In the genomic region with DNA sequence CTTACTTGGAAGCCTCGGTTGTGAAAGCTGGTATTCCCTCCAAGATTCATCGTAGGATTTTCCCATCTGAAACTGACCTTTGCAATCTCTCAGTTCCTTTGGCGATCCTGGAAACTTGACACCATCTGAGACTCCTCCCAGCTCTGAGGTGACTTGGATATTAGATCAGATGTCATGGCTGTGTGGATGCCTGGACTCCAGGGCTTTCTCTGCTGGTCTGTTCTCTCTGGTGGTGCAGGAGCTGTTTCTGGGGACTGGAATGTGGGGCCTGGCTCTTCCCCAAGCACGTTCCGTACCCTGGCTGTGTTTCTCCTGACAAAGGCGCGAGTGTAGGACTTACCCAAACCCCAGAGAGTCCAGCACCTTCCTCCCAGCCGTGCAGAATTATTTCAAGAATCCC, we compare ENCODE assay signal across 21 cellular contexts.
A peak's percentile ranks its signal among the peaks of the same experiment; 100 is the strongest.
DNase-seq lines count a peak whose midpoint lies in the region; ATAC-seq, FAIRE-seq and TF ChIP-seq lines count a peak whose summit lies in the region.
"Had no signal": no experiment of that assay in that cellular context is flagged by ENCODE, and none has a peak within 500 bp of the region (broad histone marks: within the 10 kb centered on the region; RNA-seq: fewer than 3 reads in every experiment).

No MANE protein-coding gene starts in this region.

- FAIRE-seq in astrocyte (lab: Jason Lieb, UNC): no peak
- FAIRE-seq: islet of Langerhans, RCC 7860 had no signal

- H3K27me3 ChIP-seq in astrocyte (ENCODE audit: insufficient read depth, low read length): no peaks in the 10 kb centered on the region
- H3K27me3 ChIP-seq in testis: no peaks in the 10 kb centered on the region
- H3K27me3 ChIP-seq: MG63, spleen had no signal

- H3K27ac ChIP-seq in astrocyte (ENCODE audit: low read depth, low read length) (no peak overlapping the region), testis (no peak overlapping the region)
- H3K27ac ChIP-seq: spleen, WERI-Rb-1 had no signal

- H3K4me3 ChIP-seq in astrocyte (ENCODE audit: insufficient read depth, low read depth, low read length) (no peak overlapping the region), testis (no peak overlapping the region)
- H3K4me3 ChIP-seq: MG63, spleen had no signal

- H3K4me3 Mint-ChIP-seq in astrocyte (ENCODE audit: unreplicated experiment): no peak overlapping the region
- no peak overlapping the region for H3K4me3 Mint-ChIP-seq in T-helper 17 cell
- H3K4me3 Mint-ChIP-seq: activated CD8-positive, alpha-beta T cell treated with anti-CD3 and anti-CD28 coated beads, Interleukin-2, amount 10 ng/mL, durations not matched to agents 7 days and 5 days; brain; CD14-positive monocyte; stimulated activated naive CD8-positive, alpha-beta T cell treated with anti-CD3 and anti-CD28 coated beads, Interleukin-15, amount 100 ng/mL, for 72 hours had no signal

- TF ChIP-seq CTCF in astrocyte (IDR thresholded peaks at IDR 0.05; ENCODE audit: insufficient read depth, low read depth, low read length) (no peak), testis (IDR thresholded peaks at IDR 0.05) (no peak)

- H3K9ac ChIP-seq in astrocyte (ENCODE audit: low read length): no peak overlapping the region

- H3K27me3 Mint-ChIP-seq in astrocyte (ENCODE audit: low read depth, unreplicated experiment) (no peaks in the 10 kb centered on the region), T-helper 17 cell (no peaks in the 10 kb centered on the region)
- H3K27me3 Mint-ChIP-seq: stimulated activated naive CD8-positive, alpha-beta T cell treated with anti-CD3 and anti-CD28 coated beads, Interleukin-15, amount 100 ng/mL, for 72 hours had no signal

- no peak overlapping the region for H2AFZ ChIP-seq in astrocyte (ENCODE audit: low read depth, low read length)

- no peak for TF ChIP-seq POLR2A in testis (IDR thresholded peaks at IDR 0.05)

- H4K20me1 ChIP-seq in astrocyte (ENCODE audit: insufficient read depth, low read length): no peaks in the 10 kb centered on the region

- H3K4me1 ChIP-seq in astrocyte (ENCODE audit: insufficient read depth, low read length) (no peaks in the 10 kb centered on the region), testis (no peaks in the 10 kb centered on the region)
- H3K4me1 ChIP-seq: spleen had no signal

- no peak overlapping the region for H3K4me2 ChIP-seq in astrocyte (ENCODE audit: low read length)

- no peaks in the 10 kb centered on the region for H3K79me2 ChIP-seq in astrocyte (ENCODE audit: insufficient read depth, low read length)

- no peaks in the 10 kb centered on the region for H3K9me3 ChIP-seq in astrocyte (ENCODE audit: insufficient read depth, low read depth, low read length)
- no peaks in the 10 kb centered on the region for H3K9me3 ChIP-seq in testis
- H3K9me3 ChIP-seq in T-helper 17 cell (ENCODE audit: control insufficient read depth, low read length, poor library complexity, severe bottlenecking): no peaks in the 10 kb centered on the region
- H3K9me3 ChIP-seq: MG63 had no signal

- ATAC-seq in activated naive CD4-positive, alpha-beta T cell treated with anti-CD3 and anti-CD28 coated beads, Interleukin-2, amount 50 U/mL, for 72 hours: no peak
- no peak for ATAC-seq in T-helper 17 cell
- ATAC-seq: activated CD8-positive, alpha-beta T cell treated with anti-CD3 and anti-CD28 coated beads, Interleukin-2, amount 10 ng/mL, durations not matched to agents 7 days and 5 days; stimulated activated naive CD8-positive, alpha-beta T cell treated with anti-CD3 and anti-CD28 coated beads, Interleukin-15, amount 100 ng/mL, for 72 hours had no signal

- H3K36me3 Mint-ChIP-seq in astrocyte (ENCODE audit: low read depth, unreplicated experiment) (no peaks in the 10 kb centered on the region), T-helper 17 cell (ENCODE audit: low read depth) (no peaks in the 10 kb centered on the region)
- H3K36me3 Mint-ChIP-seq in activated naive CD4-positive, alpha-beta T cell treated with anti-CD3 and anti-CD28 coated beads, Interleukin-2, amount 50 U/mL, for 72 hours: peaks cover 6 to 8% of the 10 kb centered on the region in 2 donors
- H3K36me3 Mint-ChIP-seq: brain, CD14-positive monocyte had no signal

- H3K9me3 Mint-ChIP-seq in astrocyte (ENCODE audit: unreplicated experiment): no peaks in the 10 kb centered on the region
- H3K9me3 Mint-ChIP-seq in activated naive CD4-positive, alpha-beta T cell treated with anti-CD3 and anti-CD28 coated beads, Interleukin-2, amount 50 U/mL, for 72 hours: peaks cover 0 to 8% of the 10 kb centered on the region in 2 donors

- WGBS in testis, 2 donors: 41 to 44% methylated on average over 8 of the region's 8 CpGs

- no peak overlapping the region for H3K27ac Mint-ChIP-seq in astrocyte (ENCODE audit: unreplicated experiment)
- H3K27ac Mint-ChIP-seq in activated naive CD4-positive, alpha-beta T cell treated with anti-CD3 and anti-CD28 coated beads, Interleukin-2, amount 50 U/mL, for 72 hours: no peak overlapping the region
- no peak overlapping the region for H3K27ac Mint-ChIP-seq in T-helper 17 cell
- H3K27ac Mint-ChIP-seq: activated CD8-positive, alpha-beta T cell treated with anti-CD3 and anti-CD28 coated beads, Interleukin-2, amount 10 ng/mL, durations not matched to agents 7 days and 5 days; brain; CD14-positive monocyte; stimulated activated naive CD8-positive, alpha-beta T cell treated with anti-CD3 and anti-CD28 coated beads, Interleukin-15, amount 100 ng/mL, for 72 hours had no signal

- H3K36me3 ChIP-seq in astrocyte (ENCODE audit: insufficient read depth, low read length) (no peaks in the 10 kb centered on the region), testis (ENCODE audit: low read depth, missing control alignments) (no peaks in the 10 kb centered on the region)
- H3K36me3 ChIP-seq: MG63, spleen, WERI-Rb-1 had no signal

- peaks cover 5% of the 10 kb centered on the region for H3K4me1 Mint-ChIP-seq in astrocyte (ENCODE audit: low read depth, unreplicated experiment)
- no peaks in the 10 kb centered on the region for H3K4me1 Mint-ChIP-seq in T-helper 17 cell
- H3K4me1 Mint-ChIP-seq: brain; CD14-positive monocyte; stimulated activated naive CD8-positive, alpha-beta T cell treated with anti-CD3 and anti-CD28 coated beads, Interleukin-15, amount 100 ng/mL, for 72 hours had no signal

- intact Hi-C loops in testis (cut with DNase I; ENCODE audit: low total_unique reads): no loop called here

- DNase-seq in NCI-H748 (lab: John Stamatoyannopoulos, UW; ENCODE audit: unreplicated experiment) (peak; percentile 1), NCI-H748 treated with DMSO at 0.1 percent for 48 hours (lab: John Stamatoyannopoulos, UW) (no peak), astrocyte (ENCODE audit: low read depth) (peak; percentile 52), iPS DF 19.7 (ENCODE audit: low read depth, low spot score) (peak; percentile 28), testis (peak; percentile 44), dermis blood vessel endothelial cell (no peak), T-helper 17 cell (no peak)
- DNase-seq in activated naive CD4-positive, alpha-beta T cell treated with anti-CD3 and anti-CD28 coated beads, Interleukin-2, amount 50 U/mL, for 72 hours (ENCODE audit: low spot score in 2 of 2): no peak
- DNase-seq: activated CD8-positive, alpha-beta T cell treated with anti-CD3 and anti-CD28 coated beads, Interleukin-2, amount 10 ng/mL, durations not matched to agents 7 days and 5 days; activated effector memory CD4-positive, alpha-beta T cell treated with anti-CD3 and anti-CD28 coated beads, Interleukin-2, amount 50 U/mL, for 16 hours; MG63; NCI-H2081; NCI-H774; spleen; stimulated activated naive CD8-positive, alpha-beta T cell treated with anti-CD3 and anti-CD28 coated beads, Interleukin-15, amount 100 ng/mL, for 72 hours; SW 1271; WERI-Rb-1 had no signal

Comparison
In these comparisons a context has a peak if more than half of its experiments do, and no peak if none do; other contexts are left out.
1. DNase-seq: peak in NCI-H748 (single experiment), astrocyte (single experiment), iPS DF 19.7 (single experiment) and testis (single experiment); none in NCI-H748 treated with DMSO at 0.1 percent for 48 hours (single experiment), activated naive CD4-positive, alpha-beta T cell treated with anti-CD3 and anti-CD28 coated beads, Interleukin-2, amount 50 U/mL, for 72 hours (0 of 2), dermis blood vessel endothelial cell (single experiment) and T-helper 17 cell (0 of 3).